ENCODE assay signal across 11 cellular contexts in genomic region chr13:99331881-99332293, GRCh38. TPM values are rescaled to one million over a fixed set of nuclear protein-coding genes. Genes with fewer than 3 reads are reported as not detected.
DNase-seq lines count a peak whose midpoint lies in the region; ATAC-seq, FAIRE-seq and TF ChIP-seq lines count a peak whose summit lies in the region.
"Had no signal": no experiment of that assay in that cellular context is flagged by ENCODE, and none has a peak within 500 bp of the region (broad histone marks: within the 10 kb centered on the region; RNA-seq: fewer than 3 reads in every experiment).

No MANE protein-coding gene starts in this region.

- DNase-seq in K562 (ENCODE audit: extremely low read depth in 1 of 4, low spot score in 3 of 4), result no peak
- no peak for DNase-seq in MV-4-11 (lab: John Stamatoyannopoulos, UW)
- DNase-seq in H4 (ENCODE audit: low spot score), result no peak
- DNase-seq in HUDEP-2 (lab: John Stamatoyannopoulos, UW; ENCODE audit: unreplicated experiment in 76 of 76), result no peak
- no peak for DNase-seq in RWPE1 (ENCODE audit: low spot score)
- DNase-seq: activated gamma-delta T cell, Right ventricle myocardium superior had no signal

- H3K9me1 ChIP-seq in K562 (ENCODE audit: control insufficient read depth, insufficient read depth, low read length), result no peaks in the 10 kb centered on the region

- CTCF ChIA-PET in K562 (lab: Yijun Ruan, JAX; ENCODE audit: low intra/inter-chr PET ratio), result no interaction called here
- CTCF ChIA-PET in RWPE1 (lab: Yijun Ruan, JAX), result no interaction called here

- ATAC-seq in GM18867 (IDR thresholded peaks at IDR 0.05; ENCODE audit: unreplicated experiment) (peak; percentile 97), GM21529 (IDR thresholded peaks at IDR 0.05; ENCODE audit: unreplicated experiment) (peak; percentile 82), HG03439 (IDR thresholded peaks at IDR 0.05; ENCODE audit: unreplicated experiment) (peak; percentile 93), K562 (peak; percentile 17; the same call in 1 of the 3 replicates)

- in situ Hi-C loops in K562 (cut with MboI), result no loop called here

- H3K27ac ChIP-seq in K562 (ENCODE audit: extremely low read depth, low read depth, low read length), result peak overlapping the region; percentile 59; the same call in 1 of the 3 replicates
- no peak overlapping the region for H3K27ac ChIP-seq in RWPE1

- H3K4me1 ChIP-seq in K562 (replicated peaks in 1 of 2; ENCODE audit: control insufficient read depth in 2 of 2, insufficient read depth in 2 of 2, low read length in 2 of 2), result peaks cover 6 to 22% of the 10 kb centered on the region in 2 experiments

- H3K79me2 ChIP-seq in K562 (ENCODE audit: control insufficient read depth, insufficient read depth, low read length), result peaks cover 6% of the 10 kb centered on the region; the same call in 1 of the 3 replicates

- H3K9me3 ChIP-seq in K562 (replicated peaks; ENCODE audit: control insufficient read depth, insufficient read depth, low read depth, low read length), result no peaks in the 10 kb centered on the region

- FAIRE-seq in K562 (lab: Jason Lieb, UNC), result no peak
- FAIRE-seq: G401.6 had no signal

- BruUV-seq in K562 (replicated peaks; lab: Mats Ljungman, UMichigan), result no TSS peak

- 68% methylated on average over 5 of the region's 5 CpGs for WGBS in K562 (ENCODE audit: insufficient coverage, low coverage, missing lambda C conversion rate)

- no peaks in the 10 kb centered on the region for H4K20me1 ChIP-seq in K562 (replicated peaks; ENCODE audit: control insufficient read depth, insufficient read depth, low read length)

- no peak overlapping the region for H3K9ac ChIP-seq in K562 (ENCODE audit: insufficient read depth in 1 of 2, low read depth in 2 of 2, low read length in 2 of 2)

- peak overlapping the region; percentile 21; the same call in 1 of the 2 replicates for H3K4me2 ChIP-seq in K562 (ENCODE audit: insufficient read depth, low read length)

- no peak overlapping the region for H2AFZ ChIP-seq in K562 (ENCODE audit: low read depth, low read length)

- H3K4me3 ChIP-seq in K562, result no peak overlapping the region

- H3K27me3 ChIP-seq in K562 (ENCODE audit: control insufficient read depth in 2 of 2, insufficient read depth in 2 of 2, low read length in 2 of 2), result no peaks in the 10 kb centered on the region

- POLR2A ChIA-PET in K562 (lab: Yijun Ruan, JAX) (no interaction called here), RWPE1 (lab: Yijun Ruan, JAX; ENCODE audit: low non-redundant PET) (no interaction called here)

- TF ChIP-seq CTCF in K562 (IDR thresholded peaks at IDR 0.05 in 2 of 3, conservative IDR thresholded peaks at IDR 0.05 in 1 of 3; ENCODE audit: insufficient read depth in 2 of 3, low read depth in 1 of 3, low read length in 3 of 3), result no peak
- no peak for TF ChIP-seq CTCF in RWPE1 (conservative IDR thresholded peaks at IDR 0.05; ENCODE audit: low read depth)

- no peak for TF ChIP-seq EP300 in K562 (IDR thresholded peaks at IDR 0.05; ENCODE audit: low read length)

- TF ChIP-seq RAD21 in K562 (CRISPR knock-in tag; conservative IDR thresholded peaks at IDR 0.05 in 1 of 2, IDR thresholded peaks at IDR 0.05 in 1 of 2), result no peak

- no peak for TF ChIP-seq POLR2A in K562 (conservative IDR thresholded peaks at IDR 0.05)

- H3K36me3 ChIP-seq in K562 (ENCODE audit: control insufficient read depth, insufficient read depth, low read length), result peaks cover 16% of the 10 kb centered on the region

- intact Hi-C loops in K562 (cut with micrococcal nuclease), result loop anchor here (5.0 kb wide), 1 partner anchor 65 kb away; no protein-coding TSS in a partner anchor

TF ChIP-seq in K562, 482 proteins besides CTCF, POLR2A, EP300 and RAD21:
- TF ChIP-seq KDM1A (IDR thresholded peaks at IDR 0.05) (no peak), CBFB (CRISPR knock-in tag; IDR thresholded peaks at IDR 0.05) (no peak), ZZZ3 (IDR thresholded peaks at IDR 0.05) (no peak), BRD4 (IDR thresholded peaks at IDR 0.05) (no peak), ZKSCAN3 (CRISPR knock-in tag; IDR thresholded peaks at IDR 0.05) (no peak), ILF3 (IDR thresholded peaks at IDR 0.05; ENCODE audit: borderline replicate concordance) (no peak), HEY1 (CRISPR knock-in tag; IDR thresholded peaks at IDR 0.05; ENCODE audit: borderline replicate concordance) (no peak), NR2F6 (CRISPR knock-in tag; IDR thresholded peaks at IDR 0.05) (no peak), RFX1 (IDR thresholded peaks at IDR 0.05) (no peak)
- TF ChIP-seq, protein P1, sequence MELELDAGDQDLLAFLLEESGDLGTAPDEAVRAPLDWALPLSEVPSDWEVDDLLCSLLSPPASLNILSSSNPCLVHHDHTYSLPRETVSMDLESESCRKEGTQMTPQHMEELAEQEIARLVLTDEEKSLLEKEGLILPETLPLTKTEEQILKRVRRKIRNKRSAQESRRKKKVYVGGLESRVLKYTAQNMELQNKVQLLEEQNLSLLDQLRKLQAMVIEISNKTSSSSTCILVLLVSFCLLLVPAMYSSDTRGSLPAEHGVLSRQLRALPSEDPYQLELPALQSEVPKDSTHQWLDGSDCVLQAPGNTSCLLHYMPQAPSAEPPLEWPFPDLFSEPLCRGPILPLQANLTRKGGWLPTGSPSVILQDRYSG (tag; conservative IDR thresholded peaks at IDR 0.05; ENCODE audit: low read depth), result no peak
- TF ChIP-seq, protein P2, sequence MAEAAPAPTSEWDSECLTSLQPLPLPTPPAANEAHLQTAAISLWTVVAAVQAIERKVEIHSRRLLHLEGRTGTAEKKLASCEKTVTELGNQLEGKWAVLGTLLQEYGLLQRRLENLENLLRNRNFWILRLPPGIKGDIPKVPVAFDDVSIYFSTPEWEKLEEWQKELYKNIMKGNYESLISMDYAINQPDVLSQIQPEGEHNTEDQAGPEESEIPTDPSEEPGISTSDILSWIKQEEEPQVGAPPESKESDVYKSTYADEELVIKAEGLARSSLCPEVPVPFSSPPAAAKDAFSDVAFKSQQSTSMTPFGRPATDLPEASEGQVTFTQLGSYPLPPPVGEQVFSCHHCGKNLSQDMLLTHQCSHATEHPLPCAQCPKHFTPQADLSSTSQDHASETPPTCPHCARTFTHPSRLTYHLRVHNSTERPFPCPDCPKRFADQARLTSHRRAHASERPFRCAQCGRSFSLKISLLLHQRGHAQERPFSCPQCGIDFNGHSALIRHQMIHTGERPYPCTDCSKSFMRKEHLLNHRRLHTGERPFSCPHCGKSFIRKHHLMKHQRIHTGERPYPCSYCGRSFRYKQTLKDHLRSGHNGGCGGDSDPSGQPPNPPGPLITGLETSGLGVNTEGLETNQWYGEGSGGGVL (CRISPR knock-in tag; IDR thresholded peaks at IDR 0.05), result no peak
- TF ChIP-seq, protein P3, sequence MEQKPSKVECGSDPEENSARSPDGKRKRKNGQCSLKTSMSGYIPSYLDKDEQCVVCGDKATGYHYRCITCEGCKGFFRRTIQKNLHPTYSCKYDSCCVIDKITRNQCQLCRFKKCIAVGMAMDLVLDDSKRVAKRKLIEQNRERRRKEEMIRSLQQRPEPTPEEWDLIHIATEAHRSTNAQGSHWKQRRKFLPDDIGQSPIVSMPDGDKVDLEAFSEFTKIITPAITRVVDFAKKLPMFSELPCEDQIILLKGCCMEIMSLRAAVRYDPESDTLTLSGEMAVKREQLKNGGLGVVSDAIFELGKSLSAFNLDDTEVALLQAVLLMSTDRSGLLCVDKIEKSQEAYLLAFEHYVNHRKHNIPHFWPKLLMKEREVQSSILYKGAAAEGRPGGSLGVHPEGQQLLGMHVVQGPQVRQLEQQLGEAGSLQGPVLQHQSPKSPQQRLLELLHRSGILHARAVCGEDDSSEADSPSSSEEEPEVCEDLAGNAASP (IDR thresholded peaks at IDR 0.05), result no peak

RNA-seq across cellular contexts. Expression of gene GPR183, which starts 24.7 kb away (rescaled TPM):
- total RNA-seq in K562 (2011; cell fraction: chromatin; rRNA removed; ENCODE audit: low replicate concordance), result 3.6 and 4.7 TPM in 2 replicates
- total RNA-seq in K562 (2011; cell fraction: nucleolus; rRNA removed), result 2.6 and 4.0 TPM in 2 replicates
- total RNA-seq in K562 (2011; cell fraction: nucleoplasm; rRNA removed), result 4.1 and 5.4 TPM in 2 replicates
- total RNA-seq in K562 (2014; rRNA removed) (1.3 and 1.6 TPM in 2 replicates), K562 (2014; rRNA removed; fragmentation: Illumina TruSeq; extraction: Trizol) (2.9 and 3.5 TPM in 2 replicates), K562 (2015; rRNA removed; fragmentation: Illumina TruSeq; extraction: Trizol) (9.3 and 10.0 TPM in 2 replicates), K562 (2021) (2.3 TPM in 2 replicates)
- polyA plus RNA-seq in K562 (2011; rRNA removed) (2.6 and 9.4 TPM in 2 replicates), K562 (2014; fragmentation: Illumina TruSeq; extraction: Trizol) (3.6 and 3.7 TPM in 2 replicates), K562 (2014; fragmentation: Nextera tagmentation; extraction: Ambion mirVana) (10 to 100 TPM in 1 of 2 experiments, 1 to 10 TPM in 1; 6.9 to 10.2 TPM), K562 (2014; rRNA removed) (1.9 and 2.5 TPM in 2 replicates)
- 1.7 and 5.1 TPM in 2 replicates for polyA plus RNA-seq in K562 (2011; cell fraction: cytosol; rRNA removed)
- polyA plus RNA-seq in K562 (2011; cell fraction: nucleus; rRNA removed), result 0.97 and 2.6 TPM in 2 replicates
- 3.7 and 8.1 TPM in 2 replicates for polyA plus RNA-seq in K562 (2012)
- polyA minus RNA-seq in K562 (2011; rRNA and poly(A)+ RNA removed), result 2.0 and 6.3 TPM in 2 replicates
- 2.6 TPM in 1 of 2 replicates, not detected in the other for polyA minus RNA-seq in K562 (2011; cell fraction: cytosol; rRNA and poly(A)+ RNA removed)
- 0.78 and 0.81 TPM in 2 replicates for polyA minus RNA-seq in K562 (2011; cell fraction: nucleus; rRNA and poly(A)+ RNA removed)
- total RNA-seq in H4 (2014; rRNA removed; shearing (Covaris generic)), result 0.14 and 0.17 TPM in 2 replicates

Comparison
In these comparisons a context has a peak if more than half of its experiments do, and no peak if none do; other contexts are left out.
1. ATAC-seq: peak in every context shown above with its lines; median percentile 97 in GM18867; 93 in HG03439; 82 in GM21529; 17 in K562.